ENCODE assay signal across 21 cellular contexts in the genomic region with DNA sequence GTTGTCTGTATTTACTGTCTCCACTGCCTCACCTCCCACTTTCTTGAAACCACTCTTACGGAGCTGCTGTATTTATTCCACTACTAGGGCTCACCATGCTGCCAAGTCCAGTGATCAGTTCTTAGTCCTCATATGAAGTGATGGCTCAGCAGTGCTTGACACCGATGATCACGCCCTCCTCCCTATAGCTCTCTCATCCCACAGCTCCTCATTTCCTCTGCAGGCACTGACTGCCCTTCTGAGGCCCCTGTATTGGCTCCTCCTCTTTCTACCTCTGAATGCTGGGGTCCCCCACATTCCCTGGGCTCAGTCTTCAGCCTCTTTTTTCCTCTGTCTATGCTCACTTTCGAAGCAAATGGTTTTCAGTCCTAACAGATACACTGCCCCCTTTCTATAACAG. TPM values are rescaled to one million over a fixed set of nuclear protein-coding genes. Genes with fewer than 3 reads are reported as not detected.
DNase-seq lines count a peak whose midpoint lies in the region; ATAC-seq, FAIRE-seq and TF ChIP-seq lines count a peak whose summit lies in the region.
"Had no signal": no experiment of that assay in that cellular context is flagged by ENCODE, and none has a peak within 500 bp of the region (broad histone marks: within the 10 kb centered on the region; RNA-seq: fewer than 3 reads in every experiment).

No MANE protein-coding gene starts in this region.

- TF ChIP-seq POLR2A in GM12892 (IDR thresholded peaks at IDR 0.05; ENCODE audit: low read depth, low read length) (no peak), K562 (conservative IDR thresholded peaks at IDR 0.05) (no peak)

- H3K27ac Mint-ChIP-seq in mesothelial cell of epicardium: no peak overlapping the region

- ATAC-seq in K562: peak; percentile 80
- peak; percentile 25 for ATAC-seq in left colon
- no peak for ATAC-seq in HG02885 (IDR thresholded peaks at IDR 0.05; ENCODE audit: poor library complexity, unreplicated experiment)

- peaks cover 27% of the 10 kb centered on the region for H3K27me3 Mint-ChIP-seq in mesothelial cell of epicardium (ENCODE audit: low read depth)

- WGBS in K562 (ENCODE audit: insufficient coverage, low coverage, missing lambda C conversion rate): 19% methylated on average over 4 of the region's 4 CpGs

- no peaks in the 10 kb centered on the region; a peak in 2 of 5 replicates for H3K4me1 ChIP-seq in K562 (replicated peaks in 1 of 2; ENCODE audit: control insufficient read depth in 2 of 2, insufficient read depth in 2 of 2, low read length in 2 of 2)
- H3K4me1 ChIP-seq: BLaER1, SJSA1 had no signal

- no peaks in the 10 kb centered on the region for H3K36me3 Mint-ChIP-seq in mesothelial cell of epicardium
- H3K36me3 Mint-ChIP-seq: CD4-positive, alpha-beta memory T cell had no signal

- H3K36me3 ChIP-seq in H7 (replicated peaks; ENCODE audit: control insufficient read depth, insufficient read depth, low read length): no peaks in the 10 kb centered on the region
- H3K36me3 ChIP-seq in K562 (ENCODE audit: control insufficient read depth, insufficient read depth, low read length): no peaks in the 10 kb centered on the region
- H3K36me3 ChIP-seq: BLaER1, SJSA1 had no signal

- peaks cover 2% of the 10 kb centered on the region for H3K4me1 Mint-ChIP-seq in mesothelial cell of epicardium

- no peak overlapping the region for H3K27ac ChIP-seq in K562 (ENCODE audit: extremely low read depth, low read depth, low read length)
- H3K27ac ChIP-seq: BLaER1, SJSA1 had no signal

- 0 out of 4 replicates have a peak overlapping the region, but pooled peaks of 1 of the 2 experiments have one; percentile 3 for H3K9ac ChIP-seq in K562 (ENCODE audit: insufficient read depth in 1 of 2, low read depth in 2 of 2, low read length in 2 of 2)
- H3K9ac ChIP-seq: BLaER1 had no signal

- H3K9me3 Mint-ChIP-seq in mesothelial cell of epicardium: no peaks in the 10 kb centered on the region
- H3K9me3 Mint-ChIP-seq: CD4-positive, alpha-beta memory T cell had no signal

- POLR2A ChIA-PET in K562 (lab: Yijun Ruan, JAX): interaction anchor here (0.6 to 1.6 kb wide), 3 partner anchors 10 to 92 kb away, joined by 3 to 5 read pairs (median 4); no protein-coding TSS in a partner anchor

- TF ChIP-seq CTCF in K562 (IDR thresholded peaks at IDR 0.05 in 2 of 3, conservative IDR thresholded peaks at IDR 0.05 in 1 of 3; ENCODE audit: insufficient read depth in 2 of 3, low read depth in 1 of 3, low read length in 3 of 3): no peak
- TF ChIP-seq CTCF in mesothelial cell of epicardium (IDR thresholded peaks at IDR 0.05; ENCODE audit: unreplicated experiment): no peak

- no peak overlapping the region for H3K4me2 ChIP-seq in K562 (ENCODE audit: insufficient read depth, low read length)
- H3K4me2 ChIP-seq: BLaER1 had no signal

- no peak for TF ChIP-seq RAD21 in K562 (CRISPR knock-in tag; conservative IDR thresholded peaks at IDR 0.05 in 1 of 2, IDR thresholded peaks at IDR 0.05 in 1 of 2)

- CTCF ChIA-PET in K562 (lab: Yijun Ruan, JAX; ENCODE audit: low intra/inter-chr PET ratio): interaction anchor here (0.5 kb wide), 1 partner anchor 32 kb away, joined by 3 read pairs; no protein-coding TSS in a partner anchor

- in situ Hi-C loops in K562 (cut with MboI): no loop called here

- FAIRE-seq in GM12892 (lab: Jason Lieb, UNC) (peak; percentile 51), K562 (lab: Jason Lieb, UNC) (no peak)
- FAIRE-seq: GM18507 had no signal

- BruUV-seq in K562 (replicated peaks; lab: Mats Ljungman, UMichigan): no TSS peak

- H2AFZ ChIP-seq in K562 (ENCODE audit: low read depth, low read length): peak overlapping the region; percentile 54

- DNase-seq in GM12892 (ENCODE audit: insufficient read length) (no peak), H7 (peak; percentile 13), K562 (ENCODE audit: extremely low read depth in 1 of 4, low spot score in 3 of 4) (no peak), left colon (no peak), mesothelial cell of epicardium (ENCODE audit: low spot score in 2 of 2, unreplicated experiment in 2 of 2) (no peak), NK-92 (lab: John Stamatoyannopoulos, UW; ENCODE audit: unreplicated experiment) (no peak)
- DNase-seq: CD4-positive, alpha-beta memory T cell; GF-D8; HCEC 1CT; NCI-H1092 treated with DMSO at 0.1 percent for 48 hours; NCI-H146; NCI-H2029 treated with DMSO at 0.1 percent for 48 hours; NCI-H2171 treated with DMSO at 0.1 percent for 48 hours; NCI-H524 treated with DMSO at 0.1 percent for 48 hours; SW 1271 had no signal

- intact Hi-C loops in K562 (cut with micrococcal nuclease) (loop anchor here (5.0 kb wide), 1 partner anchor 55 kb away; no protein-coding TSS in a partner anchor), left colon (cut with DNase I, micrococcal nuclease) (loop anchor here in 1 of 2 donors (5.0 kb wide), 2 partner anchors 35 to 215 kb away; no protein-coding TSS in a partner anchor)

- no peaks in the 10 kb centered on the region for H4K20me1 ChIP-seq in K562 (replicated peaks; ENCODE audit: control insufficient read depth, insufficient read depth, low read length)
- H4K20me1 ChIP-seq: BLaER1 had no signal

- no peaks in the 10 kb centered on the region for H3K79me2 ChIP-seq in K562 (ENCODE audit: control insufficient read depth, insufficient read depth, low read length)

- no peak for TF ChIP-seq EP300 in K562 (IDR thresholded peaks at IDR 0.05; ENCODE audit: low read length)

- no peaks in the 10 kb centered on the region for H3K9me3 ChIP-seq in K562 (replicated peaks; ENCODE audit: control insufficient read depth, insufficient read depth, low read depth, low read length)
- H3K9me3 ChIP-seq: BLaER1, SJSA1 had no signal

- H3K4me3 Mint-ChIP-seq in mesothelial cell of epicardium: no peak overlapping the region
- H3K4me3 Mint-ChIP-seq: CD4-positive, alpha-beta memory T cell had no signal

- no peaks in the 10 kb centered on the region for H3K9me1 ChIP-seq in K562 (ENCODE audit: control insufficient read depth, insufficient read depth, low read length)

- H3K4me3 ChIP-seq in H7 (ENCODE audit: insufficient read depth, low read depth, low read length) (no peak overlapping the region), K562 (no peak overlapping the region)
- H3K4me3 ChIP-seq: BLaER1, SJSA1 had no signal

- H3K27me3 ChIP-seq in H7 (ENCODE audit: control insufficient read depth, insufficient read depth, low read length) (no peaks in the 10 kb centered on the region), K562 (ENCODE audit: control insufficient read depth in 2 of 2, insufficient read depth in 2 of 2, low read length in 2 of 2) (no peaks in the 10 kb centered on the region; a peak in 1 of 5 replicates)
- H3K27me3 ChIP-seq: BLaER1, SJSA1 had no signal

TF ChIP-seq in K562, 482 proteins besides CTCF, POLR2A, EP300 and RAD21 (continues in another document):
- TF ChIP-seq SP1 (CRISPR knock-in tag; IDR thresholded peaks at IDR 0.05) (no peak), ZNF316 (IDR thresholded peaks at IDR 0.05) (peak; percentile 33; the same call in 1 of the 2 replicates), SMARCB1 (IDR thresholded peaks at IDR 0.05; ENCODE audit: insufficient read length, low read depth) (no peak), KAT8 (IDR thresholded peaks at IDR 0.05; ENCODE audit: low read depth) (no peak)

RNA-seq across cellular contexts. Expression of a gene that starts 3.4 kb away (rescaled TPM):
- polyA plus RNA-seq in GM12892 (2012; ENCODE audit: missing spikeins): not detected
- total RNA-seq in H7 (2014; rRNA removed; shearing (Covaris generic)): not detected in 2 replicates
- total RNA-seq in K562 (2011; cell fraction: chromatin; rRNA removed; ENCODE audit: low replicate concordance): 0.09 TPM in 1 of 2 replicates, not detected in the other
- total RNA-seq in K562 (2011; cell fraction: nucleolus; rRNA removed): 0.13 and 0.17 TPM in 2 replicates
- total RNA-seq in K562 (2011; cell fraction: nucleoplasm; rRNA removed): not detected in 2 replicates
- total RNA-seq in K562 (2014; rRNA removed) (not detected in 2 replicates), K562 (2014; rRNA removed; fragmentation: Illumina TruSeq; extraction: Trizol) (not detected in 2 replicates), K562 (2015; rRNA removed; fragmentation: Illumina TruSeq; extraction: Trizol) (not detected in 2 replicates), K562 (2021) (0.04 and 0.22 TPM in 2 replicates), left colon (100 to 1,000 TPM; 848 to 970 TPM), mesothelial cell of epicardium (not detected in 3 replicates)
- polyA plus RNA-seq in K562 (2011; rRNA removed) (0.03 and 0.08 TPM in 2 replicates), K562 (2014; fragmentation: Illumina TruSeq; extraction: Trizol) (0.08 TPM in 1 of 2 replicates, not detected in the other), K562 (2014; fragmentation: Nextera tagmentation; extraction: Ambion mirVana) (under 1 TPM in 1 of 2 experiments, not detected in 1; 0.03 TPM), K562 (2014; rRNA removed) (not detected in 2 replicates)
- 0.03 TPM in 1 of 2 replicates, not detected in the other for polyA plus RNA-seq in K562 (2011; cell fraction: cytosol; rRNA removed)
- polyA plus RNA-seq in K562 (2011; cell fraction: nucleus; rRNA removed): 0.09 TPM in 1 of 2 replicates, not detected in the other
- 0.07 TPM in 1 of 2 replicates, not detected in the other for polyA plus RNA-seq in K562 (2012)
- polyA minus RNA-seq in K562 (2011; rRNA and poly(A)+ RNA removed): 0.09 and 0.11 TPM in 2 replicates
- polyA minus RNA-seq in K562 (2011; cell fraction: cytosol; rRNA and poly(A)+ RNA removed): not detected in 2 replicates
- not detected in 2 replicates for polyA minus RNA-seq in K562 (2011; cell fraction: nucleus; rRNA and poly(A)+ RNA removed)
- total RNA-seq: A673; CD4-positive, alpha-beta memory T cell; LHCN-M2; SJSA1 had no signal
- polyA plus RNA-seq: CD4-positive, alpha-beta memory T cell had no signal

RNA-seq across cellular contexts. Expression of a gene that starts 48.2 kb away (rescaled TPM):
- not detected for polyA plus RNA-seq in GM12892 (2012; ENCODE audit: missing spikeins)
- not detected in 2 replicates for total RNA-seq in H7 (2014; rRNA removed; shearing (Covaris generic))
- not detected in 2 replicates for total RNA-seq in K562 (2011; cell fraction: chromatin; rRNA removed; ENCODE audit: low replicate concordance)
- total RNA-seq in K562 (2011; cell fraction: nucleolus; rRNA removed): not detected in 2 replicates
- total RNA-seq in K562 (2011; cell fraction: nucleoplasm; rRNA removed): not detected in 2 replicates
- total RNA-seq in K562 (2014; rRNA removed): not detected in 2 replicates
- total RNA-seq in K562 (2014; rRNA removed; fragmentation: Illumina TruSeq; extraction: Trizol): not detected in 2 replicates
- not detected in 2 replicates for total RNA-seq in K562 (2015; rRNA removed; fragmentation: Illumina TruSeq; extraction: Trizol)
- total RNA-seq in K562 (2021): not detected in 2 replicates
- polyA plus RNA-seq in K562 (2011; rRNA removed): 0.03 TPM in 1 of 2 replicates, not detected in the other
- 0.01 TPM in 1 of 2 replicates, not detected in the other for polyA plus RNA-seq in K562 (2011; cell fraction: cytosol; rRNA removed)
- polyA plus RNA-seq in K562 (2011; cell fraction: nucleus; rRNA removed): not detected in 2 replicates
- polyA plus RNA-seq in K562 (2012): not detected in 2 replicates
- polyA plus RNA-seq in K562 (2014; fragmentation: Illumina TruSeq; extraction: Trizol): not detected in 2 replicates
- polyA plus RNA-seq in K562 (2014; fragmentation: Nextera tagmentation; extraction: Ambion mirVana): not detected
- polyA plus RNA-seq in K562 (2014; rRNA removed): not detected in 2 replicates
- polyA minus RNA-seq in K562 (2011; rRNA and poly(A)+ RNA removed): not detected in 2 replicates
- polyA minus RNA-seq in K562 (2011; cell fraction: cytosol; rRNA and poly(A)+ RNA removed): not detected in 2 replicates
- polyA minus RNA-seq in K562 (2011; cell fraction: nucleus; rRNA and poly(A)+ RNA removed): not detected in 2 replicates
- 1 to 10 TPM in 1 of 2 donors, under 1 TPM in 1; 0.79 to 1.2 TPM for total RNA-seq in left colon
- total RNA-seq in mesothelial cell of epicardium: 0.11 to 0.32 TPM in 2 of 3 replicates, not detected in the other
- total RNA-seq: A673; CD4-positive, alpha-beta memory T cell; SJSA1 had no signal
- polyA plus RNA-seq: CD4-positive, alpha-beta memory T cell had no signal

Comparison
In these comparisons a context has a peak if more than half of its experiments do, and no peak if none do; other contexts are left out.
1. RNA of a gene that starts 3.4 kb away (total RNA-seq): 848 to 970 TPM in left colon; 0.04 to 0.22 TPM in K562, not detected in H7 and not detected in mesothelial cell of epicardium; every median in the first group is over 100 times any median in the second.